Comparison of ENCODE assay signal across 11 cellular contexts in genomic region chr15:25787855-25788521, GRCh38.
A peak's percentile ranks its signal among the peaks of the same experiment; 100 is the strongest.
DNase-seq lines count a peak whose midpoint lies in the region; ATAC-seq, FAIRE-seq and TF ChIP-seq lines count a peak whose summit lies in the region.
"Had no signal": no experiment of that assay in that cellular context is flagged by ENCODE, and none has a peak within 500 bp of the region (broad histone marks: within the 10 kb centered on the region; RNA-seq: fewer than 3 reads in every experiment).

No MANE protein-coding gene starts in this region.

- H4K5ac ChIP-seq in mesendoderm (ENCODE audit: low read length), result no peak overlapping the region

- no peak overlapping the region for H3K4me2 ChIP-seq in mesendoderm (ENCODE audit: low read length)

- peak; percentile 66 to 80 for ATAC-seq in lower lobe of right lung

- no peak overlapping the region for H3K56ac ChIP-seq in mesendoderm (ENCODE audit: low read length)

- intact Hi-C loops in lower lobe of right lung (cut with DNase I), result no loop called here

- no peak overlapping the region for H3K18ac ChIP-seq in mesendoderm (ENCODE audit: low read length)

- H3K9me3 ChIP-seq in adipocyte (ENCODE audit: control insufficient read depth, low read length), result no peaks in the 10 kb centered on the region
- no peaks in the 10 kb centered on the region for H3K9me3 ChIP-seq in lower lobe of right lung
- H3K9me3 ChIP-seq in small intestine (ENCODE audit: control insufficient read depth, low read depth), result peaks cover 2% of the 10 kb centered on the region
- H3K9me3 ChIP-seq: neutrophil had no signal

- H2AK5ac ChIP-seq in mesendoderm (ENCODE audit: low read length), result no peak overlapping the region

- no peak for TF ChIP-seq CTCF in lower lobe of right lung (IDR thresholded peaks at IDR 0.05)

- no peak overlapping the region for H4K8ac ChIP-seq in mesendoderm (ENCODE audit: low read depth, low read length)

- peak overlapping the region; percentile 46 for H3K27ac Mint-ChIP-seq in activated naive CD8-positive, alpha-beta T cell
- no peak overlapping the region for H3K27ac Mint-ChIP-seq in activated naive CD8-positive, alpha-beta T cell treated with anti-CD3 and anti-CD28 coated beads for 36 hours

- H3K36me3 Mint-ChIP-seq in activated naive CD8-positive, alpha-beta T cell, result peaks cover 4% of the 10 kb centered on the region
- H3K36me3 Mint-ChIP-seq in activated naive CD8-positive, alpha-beta T cell treated with anti-CD3 and anti-CD28 coated beads for 36 hours, result peaks cover 7% of the 10 kb centered on the region

- H2BK120ac ChIP-seq in mesendoderm (ENCODE audit: low read depth, low read length), result no peak overlapping the region

- H3K9ac ChIP-seq in adipocyte (ENCODE audit: low read length), result peak overlapping the region; percentile 50
- H3K9ac ChIP-seq in mesendoderm (ENCODE audit: low read length), result no peak overlapping the region

- H3K36me3 ChIP-seq in adipocyte (ENCODE audit: control insufficient read depth, insufficient read depth, low read length, severe bottlenecking) (no peaks in the 10 kb centered on the region), lower lobe of right lung (no peaks in the 10 kb centered on the region), small intestine (ENCODE audit: control insufficient read depth in 2 of 2, insufficient read depth in 2 of 2, low read length in 2 of 2) (no peaks in the 10 kb centered on the region), mesendoderm (ENCODE audit: control insufficient read depth, insufficient read depth, low read length) (no peaks in the 10 kb centered on the region)
- H3K36me3 ChIP-seq: neutrophil had no signal

- no peak overlapping the region for H3K27ac ChIP-seq in lower lobe of right lung
- peak overlapping the region in 1 of 2 donors; percentile 60 for H3K27ac ChIP-seq in small intestine (ENCODE audit: low read depth in 1 of 2, low read length in 1 of 2)
- no peak overlapping the region for H3K27ac ChIP-seq in mesendoderm (ENCODE audit: low read depth, low read length)
- H3K27ac ChIP-seq: epithelial cell of prostate, neutrophil had no signal

- FAIRE-seq in small intestine (lab: Jason Lieb, UNC), result no peak

- DNase-seq in activated naive CD8-positive, alpha-beta T cell treated with anti-CD3 and anti-CD28 coated beads for 36 hours, result no peak
- peak; percentile 20 for DNase-seq in adipocyte (ENCODE audit: low read depth)
- peak; percentile 70 for DNase-seq in lower lobe of right lung
- DNase-seq in hypothalamus (lab: John Stamatoyannopoulos, UW), result no peak
- DNase-seq in small intestine, result no peak
- no peak for DNase-seq in mesendoderm
- DNase-seq in NCI-H1436 (lab: John Stamatoyannopoulos, UW), result no peak
- DNase-seq: stimulated activated naive CD4-positive, alpha-beta T cell treated with Interleukin-2 at 50 U/mL for 16 hours had no signal

- no peak overlapping the region for H2BK15ac ChIP-seq in mesendoderm (replicated peaks; ENCODE audit: low read depth)

- H3K4me1 Mint-ChIP-seq in activated naive CD8-positive, alpha-beta T cell (ENCODE audit: low read depth), result peaks cover 63% of the 10 kb centered on the region
- H3K4me1 Mint-ChIP-seq in activated naive CD8-positive, alpha-beta T cell treated with anti-CD3 and anti-CD28 coated beads for 36 hours, result peaks cover 61% of the 10 kb centered on the region

- H3K4ac ChIP-seq in mesendoderm (ENCODE audit: low read depth, low read length), result no peak overlapping the region

- 14 to 32% (median 26%) methylated on average over 13 of the region's 13 CpGs for whole genome bisulfite sequencing in small intestine, 3 donors
- WGBS in mesendoderm (ENCODE audit: extremely low coverage, insufficient coverage, low lambda C conversion rate), result no CpG with 5 or more reads among the region's 13 CpGs

- no peaks in the 10 kb centered on the region for H3K9me3 Mint-ChIP-seq in activated naive CD8-positive, alpha-beta T cell (ENCODE audit: low read depth)
- no peaks in the 10 kb centered on the region for H3K9me3 Mint-ChIP-seq in activated naive CD8-positive, alpha-beta T cell treated with anti-CD3 and anti-CD28 coated beads for 36 hours

- H3K27me3 ChIP-seq in adipocyte (replicated peaks; ENCODE audit: control insufficient read depth, insufficient read depth, low read length), result no peaks in the 10 kb centered on the region
- H3K27me3 ChIP-seq in lower lobe of right lung (ENCODE audit: low read depth), result no peaks in the 10 kb centered on the region
- H3K27me3 ChIP-seq in small intestine (ENCODE audit: control insufficient read depth in 2 of 2, insufficient read depth in 2 of 2, low read length in 2 of 2), result no peaks in the 10 kb centered on the region
- no peaks in the 10 kb centered on the region for H3K27me3 ChIP-seq in mesendoderm (ENCODE audit: insufficient read depth, low read length, poor library complexity)
- H3K27me3 ChIP-seq: neutrophil had no signal

- no peak overlapping the region for H3K23ac ChIP-seq in mesendoderm (ENCODE audit: low read length)

- H3K4me1 ChIP-seq in adipocyte (ENCODE audit: control insufficient read depth, insufficient read depth, low read length) (peaks cover 69% of the 10 kb centered on the region), lower lobe of right lung (peaks cover 47% of the 10 kb centered on the region), small intestine (ENCODE audit: control insufficient read depth in 2 of 2, insufficient read depth in 1 of 2, low read depth in 1 of 2, low read length in 1 of 2) (peaks cover 0 to 3% of the 10 kb centered on the region in 2 donors), mesendoderm (ENCODE audit: control insufficient read depth, low read depth, low read length) (no peaks in the 10 kb centered on the region)

- no peaks in the 10 kb centered on the region for H3K79me2 ChIP-seq in mesendoderm (ENCODE audit: control insufficient read depth, insufficient read depth, low read length)

- no peaks in the 10 kb centered on the region for H3K79me1 ChIP-seq in mesendoderm (ENCODE audit: low read length)

- no peak overlapping the region for H3K4me3 Mint-ChIP-seq in activated naive CD8-positive, alpha-beta T cell
- no peak overlapping the region for H3K4me3 Mint-ChIP-seq in activated naive CD8-positive, alpha-beta T cell treated with anti-CD3 and anti-CD28 coated beads for 36 hours

- H3K4me3 ChIP-seq in adipocyte (ENCODE audit: low read length), result peak overlapping the region; percentile 14
- no peak overlapping the region for H3K4me3 ChIP-seq in lower lobe of right lung
- no peak overlapping the region for H3K4me3 ChIP-seq in small intestine (ENCODE audit: low read depth in 1 of 2, low read length in 2 of 2)
- H3K4me3 ChIP-seq in mesendoderm (ENCODE audit: low read length), result no peak overlapping the region

- no peaks in the 10 kb centered on the region for H3K27me3 Mint-ChIP-seq in activated naive CD8-positive, alpha-beta T cell
- H3K27me3 Mint-ChIP-seq in activated naive CD8-positive, alpha-beta T cell treated with anti-CD3 and anti-CD28 coated beads for 36 hours, result no peaks in the 10 kb centered on the region

- no peak overlapping the region for H2BK5ac ChIP-seq in mesendoderm (ENCODE audit: low read length)

Comparison
In these comparisons a context has a peak if more than half of its experiments do, and no peak if none do; other contexts are left out.
1. DNase-seq: peak in adipocyte (single experiment) and lower lobe of right lung (single experiment); none in activated naive CD8-positive, alpha-beta T cell treated with anti-CD3 and anti-CD28 coated beads for 36 hours (single experiment), hypothalamus (0 of 51), small intestine (single experiment), mesendoderm (single experiment) and NCI-H1436 (single experiment).